In the genomic region with DNA sequence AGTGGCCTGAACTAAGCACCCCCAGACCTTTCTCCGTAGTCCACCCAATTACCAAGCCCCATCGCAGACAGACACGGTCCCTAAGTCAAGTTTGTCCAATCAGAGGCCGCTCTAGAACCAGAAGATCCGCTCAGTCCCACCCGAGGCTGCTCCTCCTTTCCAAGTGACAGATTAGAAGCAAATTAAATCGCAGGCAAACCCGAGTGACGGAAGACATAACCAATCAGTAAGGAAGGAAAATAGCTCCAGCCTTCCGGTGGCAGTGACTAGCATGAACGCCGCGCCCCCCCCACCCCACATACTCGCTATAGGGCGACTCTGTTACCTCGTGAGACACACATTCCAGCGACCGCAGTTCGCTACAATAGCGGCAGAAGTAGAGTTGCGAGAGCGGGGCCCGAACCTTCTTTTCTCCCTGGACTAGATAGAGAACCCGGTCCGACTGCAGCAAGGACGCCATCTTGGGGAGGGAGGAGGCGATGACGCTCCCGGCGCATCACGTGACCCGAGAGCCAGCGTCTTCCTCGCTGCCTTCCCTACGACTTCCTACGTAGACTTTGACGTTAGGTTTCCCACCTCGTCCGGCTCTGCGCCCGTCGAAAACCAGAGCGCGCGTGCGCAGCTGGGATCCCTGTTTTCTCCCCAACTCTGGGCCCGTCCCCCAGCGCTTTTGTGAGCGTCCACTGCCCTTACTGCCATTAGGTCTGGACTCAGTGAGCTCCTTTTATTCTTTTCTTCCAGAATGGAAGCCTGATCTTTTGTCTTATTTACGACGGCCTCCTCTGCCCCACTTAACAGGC, we compare ENCODE assay signal across 8 cellular contexts. TPM values are rescaled to one million over a fixed set of nuclear protein-coding genes. Genes with fewer than 3 reads are reported as not detected.
DNase-seq lines count a peak whose midpoint lies in the region; ATAC-seq and TF ChIP-seq lines count a peak whose summit lies in the region.

A gene (minus strand): TSS at position 484 of the 800 bp plus-strand sequence. CDS start 24 bp downstream, at position 460.

- no peaks in the 10 kb centered on the region for H3K9me3 ChIP-seq in T-helper 17 cell (ENCODE audit: control insufficient read depth, low read length, poor library complexity, severe bottlenecking)
- no peaks in the 10 kb centered on the region for H3K9me3 ChIP-seq in left ventricle myocardium inferior (replicated peaks)
- no peaks in the 10 kb centered on the region for H3K9me3 ChIP-seq in upper lobe of right lung

- H3K27me3 Mint-ChIP-seq in T-helper 17 cell: peaks cover 10% of the 10 kb centered on the region
- H3K27me3 Mint-ChIP-seq in progenitor cell of endocrine pancreas: peaks cover 2% of the 10 kb centered on the region

- H3K27me3 ChIP-seq in left ventricle myocardium inferior (ENCODE audit: low read depth): no peaks in the 10 kb centered on the region
- no peaks in the 10 kb centered on the region for H3K27me3 ChIP-seq in upper lobe of right lung

- ATAC-seq in GM18499 (IDR thresholded peaks at IDR 0.05; ENCODE audit: insufficient read depth, unreplicated experiment) (peak; percentile 89), HG02938 (IDR thresholded peaks at IDR 0.05; ENCODE audit: unreplicated experiment) (peak; percentile 98), T-helper 17 cell (peak; percentile 93), upper lobe of right lung (peak; percentile 95)

- H3K4me3 ChIP-seq in left ventricle myocardium inferior (peak within 1 kb of the TSS; percentile 86), upper lobe of right lung (peak within 1 kb of the TSS; percentile 76)

- H3K27ac Mint-ChIP-seq in T-helper 17 cell: no peak within 1 kb of the TSS
- H3K27ac Mint-ChIP-seq in progenitor cell of endocrine pancreas: no peak within 1 kb of the TSS

- intact Hi-C loops in left ventricle myocardium inferior (cut with micrococcal nuclease) (no loop called here), upper lobe of right lung (cut with DNase I) (no loop called here)

- peaks cover 12% of the 10 kb centered on the region for H3K4me1 Mint-ChIP-seq in T-helper 17 cell
- peaks cover 10% of the 10 kb centered on the region for H3K4me1 Mint-ChIP-seq in progenitor cell of endocrine pancreas (ENCODE audit: low read depth)

- DNase-seq in NCI-H1694 treated with DMSO at 0.1 percent for 48 hours (lab: John Stamatoyannopoulos, UW) (peak; percentile 99), T-helper 17 cell (peak; percentile 83 to 88 (median 88)), left ventricle myocardium inferior (peak; percentile 97), progenitor cell of endocrine pancreas (ENCODE audit: low spot score, unreplicated experiment) (peak; percentile 85), upper lobe of right lung (peak; percentile 98)

- peaks cover 2% of the 10 kb centered on the region for H3K36me3 Mint-ChIP-seq in T-helper 17 cell (ENCODE audit: low read depth)
- peaks cover 13% of the 10 kb centered on the region for H3K36me3 Mint-ChIP-seq in progenitor cell of endocrine pancreas (ENCODE audit: insufficient read depth)

- H3K27ac ChIP-seq in angular gyrus (ENCODE audit: low read depth, low read length) (peak within 1 kb of the TSS; percentile 99), left ventricle myocardium inferior (replicated peaks) (peak within 1 kb of the TSS; percentile 96), upper lobe of right lung (peak within 1 kb of the TSS; percentile 93)

- TF ChIP-seq CTCF in left ventricle myocardium inferior (IDR thresholded peaks at IDR 0.05; ENCODE audit: borderline replicate concordance) (no peak), progenitor cell of endocrine pancreas (IDR thresholded peaks at IDR 0.05; ENCODE audit: unreplicated experiment) (no peak), upper lobe of right lung (IDR thresholded peaks at IDR 0.05) (peak; percentile 23)

- peaks cover 4% of the 10 kb centered on the region for H3K9me3 Mint-ChIP-seq in progenitor cell of endocrine pancreas (ENCODE audit: low read depth)

- H3K36me3 ChIP-seq in left ventricle myocardium inferior (peaks cover 27% of the 10 kb centered on the region), upper lobe of right lung (peaks cover 26% of the 10 kb centered on the region)

- H3K4me1 ChIP-seq in left ventricle myocardium inferior (peaks cover 54% of the 10 kb centered on the region), upper lobe of right lung (peaks cover 32% of the 10 kb centered on the region)

- H3K4me3 Mint-ChIP-seq in T-helper 17 cell (no peak within 1 kb of the TSS), progenitor cell of endocrine pancreas (ENCODE audit: low read depth) (no peak within 1 kb of the TSS)

RNA-seq across cellular contexts. Expression of the gene that starts here (rescaled TPM):
- total RNA-seq in T-helper 17 cell: 10 to 100 TPM; 73.5 to 88.0 TPM
- 43.1 TPM for total RNA-seq in left ventricle myocardium inferior
- total RNA-seq in progenitor cell of endocrine pancreas: 68.6 and 73.3 TPM in 2 replicates
- total RNA-seq in upper lobe of right lung: 68.5 TPM

Comparison
In these comparisons a context has a peak if more than half of its experiments do, and no peak if none do; other contexts are left out.
1. Peak in every context shown above with its lines: DNase-seq, ATAC-seq, H3K4me3 ChIP-seq and H3K27ac ChIP-seq.